In the genomic region with DNA sequence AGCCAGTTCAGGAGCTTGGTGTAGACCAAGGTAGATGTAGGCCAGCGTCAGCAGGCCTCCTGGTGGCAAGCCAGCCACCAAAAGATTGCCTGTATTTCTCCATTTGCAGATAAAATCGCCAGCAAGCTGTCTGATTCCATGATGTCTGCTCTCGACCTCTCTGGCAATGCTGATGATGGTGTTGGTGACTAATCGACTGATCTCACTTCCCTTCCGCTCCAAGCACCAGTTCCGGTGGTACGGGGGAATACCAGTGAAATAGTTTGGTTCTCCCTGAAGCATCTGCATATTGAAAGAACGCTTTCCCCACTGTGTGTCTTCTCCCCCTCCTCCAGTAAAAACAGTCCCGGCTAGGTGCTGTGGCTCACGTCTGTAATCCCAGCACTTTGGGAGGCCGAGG, we compare ENCODE assay signal across 19 cellular contexts.
"Had no signal": no experiment of that assay in that cellular context is flagged by ENCODE, and none has a peak within 500 bp of the region (broad histone marks: within the 10 kb centered on the region; RNA-seq: fewer than 3 reads in every experiment).

No MANE protein-coding gene starts in this region.

- H3K9me3 Mint-ChIP-seq: activated naive CD8-positive, alpha-beta T cell treated with anti-CD3 and anti-CD28 coated beads, Interleukin-2, amount 10 ng/mL, durations not matched to agents 7 days and 5 days; T-helper 1 cell treated with Interleukin-12 subunit alpha and Interleukin-12 subunit beta and Interleukin-4 antibody, amounts not matched to agents 30 μg/mL and 1 μg/mL, for 36 hours had no signal

- H3K27ac Mint-ChIP-seq: activated naive CD8-positive, alpha-beta T cell treated with anti-CD3 and anti-CD28 coated beads, Interleukin-2, amount 10 ng/mL, durations not matched to agents 7 days and 5 days; IgD-negative memory B cell; T-helper 1 cell treated with Interleukin-12 subunit alpha and Interleukin-12 subunit beta and Interleukin-4 antibody, amounts not matched to agents 30 μg/mL and 1 μg/mL, for 36 hours had no signal

- H3K27me3 Mint-ChIP-seq: activated naive CD8-positive, alpha-beta T cell treated with anti-CD3 and anti-CD28 coated beads, Interleukin-2, amount 10 ng/mL, durations not matched to agents 7 days and 5 days; IgD-negative memory B cell had no signal

- H3K4me3 Mint-ChIP-seq: activated naive CD8-positive, alpha-beta T cell treated with anti-CD3 and anti-CD28 coated beads, Interleukin-2, amount 10 ng/mL, durations not matched to agents 7 days and 5 days; IgD-negative memory B cell; T-helper 1 cell treated with Interleukin-12 subunit alpha and Interleukin-12 subunit beta and Interleukin-4 antibody, amounts not matched to agents 30 μg/mL and 1 μg/mL, for 36 hours had no signal

- H3K4me1 Mint-ChIP-seq: IgD-negative memory B cell had no signal

- DNase-seq: activated CD4-positive, alpha-beta T cell treated with anti-CD3 and anti-CD28 coated beads for 48 hours; activated CD4-positive, alpha-beta T cell treated with anti-CD3 and anti-CD28 coated beads, Interleukin-2, amount 50 U/mL, for 4 hours; activated naive CD4-positive, alpha-beta T cell treated with anti-CD3 and anti-CD28 coated beads, Interleukin-2, amount 50 U/mL, for 16 hours; activated naive CD8-positive, alpha-beta T cell treated with anti-CD3 and anti-CD28 coated beads, Interleukin-2, amount 10 ng/mL, durations not matched to agents 7 days and 5 days; activated T-cell treated with anti-CD3 and anti-CD28 coated beads for 4 hours; adrenal gland; anterior cingulate cortex; KG1; NCI-H1048; NCI-H146; NCI-H187 treated with DMSO at 0.1 percent for 48 hours; NCI-H2081 treated with DMSO at 0.1 percent for 48 hours; NCI-H446; NCI-H524; PC-9; SIG-M5 had no signal

- H3K36me3 Mint-ChIP-seq: IgD-negative memory B cell had no signal

- ATAC-seq: activated CD4-positive, CD25-positive, alpha-beta regulatory T cell treated with anti-CD3 and anti-CD28 coated beads, Interleukin-2, amount 50 U/mL, for 24 hours had no signal
